ENCODE assay signal across 10 cellular contexts in genomic region chr10:69883256-69883655, GRCh38.
DNase-seq lines count a peak whose midpoint lies in the region; ATAC-seq, FAIRE-seq and TF ChIP-seq lines count a peak whose summit lies in the region.
"Had no signal": no experiment of that assay in that cellular context is flagged by ENCODE, and none has a peak within 500 bp of the region (broad histone marks: within the 10 kb centered on the region; RNA-seq: fewer than 3 reads in every experiment).

No MANE protein-coding gene starts in this region.

- WGBS in IMR-90 (ENCODE audit: extremely low coverage in 2 of 2, insufficient read length in 1 of 2), 2 experiments = no CpG with 5 or more reads among the region's 2 CpGs
- no CpG with 5 or more reads among the region's 2 CpGs for WGBS in neuronal stem cell (ENCODE audit: extremely low coverage in 2 of 2, insufficient read length in 2 of 2, insufficient replicate concordance in 1 of 2), 2 donors
- 94% methylated on average over 2 of the region's 2 CpGs for WGBS in mesenchymal stem cell

- H2AK9ac ChIP-seq in IMR-90 (replicated peaks; ENCODE audit: low read depth, low read length, poor library complexity) = no peak overlapping the region

- H2AFZ ChIP-seq in IMR-90 (replicated peaks; ENCODE audit: low read length, poor library complexity) (no peak overlapping the region), osteoblast (ENCODE audit: low read length) (no peak overlapping the region), neuronal stem cell (ENCODE audit: low read length) (no peak overlapping the region), mesenchymal stem cell (ENCODE audit: low read depth, low read length) (no peak overlapping the region)

- FAIRE-seq in H54 (lab: Jason Lieb, UNC) = no peak

- no TSS peak for BruUV-seq in IMR-90 (replicated peaks; lab: Mats Ljungman, UMichigan)

- H3K4me1 ChIP-seq in IMR-90 (ENCODE audit: control insufficient read depth, insufficient read depth, low read length) (peaks cover 4% of the 10 kb centered on the region), breast epithelium (no peaks in the 10 kb centered on the region), osteoblast (ENCODE audit: insufficient read depth, low read length) (peaks cover 10% of the 10 kb centered on the region), neuronal stem cell (ENCODE audit: control insufficient read depth in 2 of 2, insufficient read depth in 1 of 2, low read depth in 1 of 2, low read length in 2 of 2) (peaks cover 14 to 24% of the 10 kb centered on the region in 2 donors), mesenchymal stem cell (ENCODE audit: control insufficient read depth, insufficient read depth, low read depth, low read length) (peaks cover 15% of the 10 kb centered on the region)
- H3K4me1 ChIP-seq: adrenal gland, tibial nerve had no signal

- no peak overlapping the region for H3K9ac ChIP-seq in IMR-90 (ENCODE audit: low read depth, low read length)
- no peak overlapping the region for H3K9ac ChIP-seq in neuronal stem cell (ENCODE audit: low read depth, low read length, poor library complexity)
- no peak overlapping the region for H3K9ac ChIP-seq in mesenchymal stem cell (ENCODE audit: low read length)

- no peak for TF ChIP-seq POLR2A in IMR-90 (IDR thresholded peaks at IDR 0.05; ENCODE audit: low read depth, low read length)
- TF ChIP-seq POLR2A in breast epithelium (IDR thresholded peaks at IDR 0.05) = no peak
- no peak for TF ChIP-seq POLR2A in H54 (IDR thresholded peaks at IDR 0.05; ENCODE audit: low read depth, low read length)

- H4K91ac ChIP-seq in IMR-90 (ENCODE audit: insufficient read depth, low read depth, low read length) (no peak overlapping the region), neuronal stem cell (ENCODE audit: low read depth, low read length, poor library complexity) (no peak overlapping the region), mesenchymal stem cell (ENCODE audit: low read length) (no peak overlapping the region)

- H2AK5ac ChIP-seq in IMR-90 (ENCODE audit: low read depth, low read length) (no peak overlapping the region), neuronal stem cell (ENCODE audit: low read depth, low read length) (no peak overlapping the region), mesenchymal stem cell (ENCODE audit: low read length, severe bottlenecking) (no peak overlapping the region)

- intact Hi-C loops in IMR-90 (cut with micrococcal nuclease) (no loop called here), breast epithelium (cut with DNase I; ENCODE audit: low total_unique reads) (no loop called here)

- no peak overlapping the region for H2BK15ac ChIP-seq in IMR-90 (ENCODE audit: low read depth, low read length)
- H2BK15ac ChIP-seq in neuronal stem cell (ENCODE audit: low read length) = no peak overlapping the region
- H2BK15ac ChIP-seq in mesenchymal stem cell (ENCODE audit: low read depth, poor library complexity, severe bottlenecking) = no peak overlapping the region

- H4K5ac ChIP-seq in IMR-90 (ENCODE audit: low read depth, low read length) = no peak overlapping the region

- H3K4me2 ChIP-seq in IMR-90 (ENCODE audit: low read depth, low read length) (no peak overlapping the region), osteoblast (ENCODE audit: insufficient read depth, low read length) (no peak overlapping the region), neuronal stem cell (ENCODE audit: insufficient read depth, low read length, poor library complexity, severe bottlenecking) (no peak overlapping the region), mesenchymal stem cell (ENCODE audit: low read length, poor library complexity, severe bottlenecking) (no peak overlapping the region)

- CTCF ChIA-PET in IMR-90 (lab: Yijun Ruan, JAX) = interaction anchor here (1.1 kb wide), 1 partner anchor 9 kb away, joined by 3 read pairs; no protein-coding TSS in a partner anchor

- H3K4ac ChIP-seq in IMR-90 (ENCODE audit: low read depth, low read length) (no peak overlapping the region), neuronal stem cell (ENCODE audit: low read length) (no peak overlapping the region), mesenchymal stem cell (ENCODE audit: low read depth in 1 of 2, low read length in 2 of 2) (no peak overlapping the region)

- no peaks in the 10 kb centered on the region; the same call in 1 of the 2 replicates for H3K36me3 ChIP-seq in IMR-90 (ENCODE audit: control insufficient read depth, insufficient read depth, low read length)
- no peaks in the 10 kb centered on the region for H3K36me3 ChIP-seq in breast epithelium
- H3K36me3 ChIP-seq in osteoblast (ENCODE audit: insufficient read depth, low read length) = no peaks in the 10 kb centered on the region
- H3K36me3 ChIP-seq in neuronal stem cell (replicated peaks in 1 of 2; ENCODE audit: control insufficient read depth in 2 of 2, insufficient read depth in 2 of 2, low read length in 2 of 2) = no peaks in the 10 kb centered on the region
- peaks cover 13 to 14% of the 10 kb centered on the region in 2 experiments for H3K36me3 ChIP-seq in mesenchymal stem cell (ENCODE audit: control insufficient read depth in 1 of 2, insufficient read depth in 2 of 2, low read depth in 1 of 2, low read length in 2 of 2)
- H3K36me3 ChIP-seq: adrenal gland, tibial nerve had no signal

- no peak for DNase-seq in GM10266 (ENCODE audit: extremely low spot score)
- no peak for DNase-seq in IMR-90
- DNase-seq in breast epithelium (ENCODE audit: low spot score in 2 of 2) = no peak
- DNase-seq in osteoblast (ENCODE audit: insufficient read length, low spot score, missing footprints) = peak; percentile 35
- no peak for DNase-seq in neuronal stem cell (ENCODE audit: low spot score)
- DNase-seq in H54 (ENCODE audit: insufficient read length, low spot score) = no peak
- no peak for DNase-seq in mesenchymal stem cell
- DNase-seq: activated CD8-positive, alpha-beta T cell treated with anti-CD3 and anti-CD28 coated beads for 36 hours; adrenal gland had no signal

- H4K20me1 ChIP-seq in IMR-90 (ENCODE audit: insufficient read depth, low read length) (peaks cover 3% of the 10 kb centered on the region; the same call in 1 of the 2 replicates), osteoblast (ENCODE audit: insufficient read depth, low read length) (no peaks in the 10 kb centered on the region)

- no peak overlapping the region for H3K18ac ChIP-seq in IMR-90 (ENCODE audit: low read depth, low read length)
- H3K18ac ChIP-seq in neuronal stem cell (ENCODE audit: low read length) = no peak overlapping the region
- H3K18ac ChIP-seq in mesenchymal stem cell (ENCODE audit: low read depth in 1 of 2, low read length in 2 of 2) = no peak overlapping the region

- no peak overlapping the region for H3K14ac ChIP-seq in IMR-90 (replicated peaks; ENCODE audit: low read depth, low read length)
- H3K14ac ChIP-seq in neuronal stem cell (ENCODE audit: low read length) = no peak overlapping the region
- H3K14ac ChIP-seq in mesenchymal stem cell (ENCODE audit: low read length in 2 of 2) = no peak overlapping the region

- dilution Hi-C loops in IMR-90 (cut with HindIII; ENCODE audit: low sequenced_read_pairs, unreplicated experiment) = no loop called here

- H2BK120ac ChIP-seq in IMR-90 (ENCODE audit: low read depth, low read length) (no peak overlapping the region), neuronal stem cell (ENCODE audit: low read depth, low read length) (no peak overlapping the region), mesenchymal stem cell (ENCODE audit: low read depth, low read length) (no peak overlapping the region)

- no peak overlapping the region for H2BK5ac ChIP-seq in IMR-90 (ENCODE audit: low read depth, low read length, poor library complexity, severe bottlenecking)
- H2BK5ac ChIP-seq in neuronal stem cell (ENCODE audit: low read length) = no peak overlapping the region
- H2BK5ac ChIP-seq in mesenchymal stem cell (ENCODE audit: low read depth, low read length, poor library complexity, severe bottlenecking) = no peak overlapping the region

- H3K9me3 ChIP-seq in IMR-90 (ENCODE audit: control insufficient read depth, insufficient read depth, low read length) (no peaks in the 10 kb centered on the region), breast epithelium (no peaks in the 10 kb centered on the region), osteoblast (ENCODE audit: low read depth, low read length) (no peaks in the 10 kb centered on the region), neuronal stem cell (replicated peaks in 1 of 2; ENCODE audit: control insufficient read depth in 2 of 2, insufficient read depth in 1 of 2, low read depth in 1 of 2, low read length in 2 of 2) (no peaks in the 10 kb centered on the region), mesenchymal stem cell (ENCODE audit: control insufficient read depth, low read length) (no peaks in the 10 kb centered on the region)
- H3K9me3 ChIP-seq: adrenal gland, tibial nerve had no signal

- H3K23ac ChIP-seq in IMR-90 (ENCODE audit: low read depth, low read length) = 0 out of 2 replicates have a peak overlapping the region, but pooled peaks have one; percentile 20
- H3K23ac ChIP-seq in neuronal stem cell (ENCODE audit: low read depth, low read length, poor library complexity) = no peak overlapping the region
- no peak overlapping the region for H3K23ac ChIP-seq in mesenchymal stem cell (ENCODE audit: low read length in 2 of 2)

- H2BK20ac ChIP-seq in IMR-90 (ENCODE audit: low read depth, low read length) = no peak overlapping the region

- H4K8ac ChIP-seq in IMR-90 (ENCODE audit: low read depth in 2 of 2, low read length in 2 of 2) = no peak overlapping the region
- no peak overlapping the region for H4K8ac ChIP-seq in neuronal stem cell (ENCODE audit: low read depth, low read length)
- H4K8ac ChIP-seq in mesenchymal stem cell (ENCODE audit: low read length) = no peak overlapping the region

- H3K9me1 ChIP-seq in IMR-90 (ENCODE audit: insufficient read depth, low read length) = peaks cover 10% of the 10 kb centered on the region; the same call in 1 of the 2 replicates

- no peaks in the 10 kb centered on the region for H3K79me2 ChIP-seq in osteoblast (ENCODE audit: insufficient read depth, low read length)

- H3K56ac ChIP-seq in IMR-90 (ENCODE audit: extremely low read depth, insufficient read depth, low read length) = no peak overlapping the region

- H3K27ac ChIP-seq in IMR-90 (ENCODE audit: insufficient read depth, low read length) (no peak overlapping the region), breast epithelium (no peak overlapping the region), osteoblast (ENCODE audit: low read depth, low read length) (no peak overlapping the region), neuronal stem cell (replicated peaks; ENCODE audit: low read length) (no peak overlapping the region), mesenchymal stem cell (ENCODE audit: low read length, poor library complexity, severe bottlenecking) (no peak overlapping the region)
- H3K27ac ChIP-seq: adrenal gland, tibial nerve had no signal

- no peaks in the 10 kb centered on the region for H3K79me1 ChIP-seq in IMR-90 (ENCODE audit: low read depth in 1 of 2, low read length in 2 of 2)
- H3K79me1 ChIP-seq in neuronal stem cell (ENCODE audit: low read depth, low read length) = no peaks in the 10 kb centered on the region
- peaks cover 1% of the 10 kb centered on the region for H3K79me1 ChIP-seq in mesenchymal stem cell (replicated peaks; ENCODE audit: low read length, poor library complexity, severe bottlenecking)

- TF ChIP-seq RAD21 in IMR-90 (IDR thresholded peaks at IDR 0.05; ENCODE audit: low read length) = no peak

- H3K4me3 ChIP-seq in IMR-90 (ENCODE audit: insufficient read depth, low read depth, low read length) = no peak overlapping the region
- H3K4me3 ChIP-seq in breast epithelium = no peak overlapping the region
- H3K4me3 ChIP-seq in osteoblast (ENCODE audit: insufficient read depth, low read length) = no peak overlapping the region
- no peak overlapping the region for H3K4me3 ChIP-seq in neuronal stem cell (ENCODE audit: low read length in 2 of 2)
- no peak overlapping the region for H3K4me3 ChIP-seq in mesenchymal stem cell (ENCODE audit: insufficient read depth in 1 of 2, low read depth in 1 of 2, low read length in 2 of 2)
- H3K4me3 ChIP-seq: adrenal gland, tibial nerve had no signal

- H3K27me3 ChIP-seq in IMR-90 (ENCODE audit: control insufficient read depth, insufficient read depth, low read length) (no peaks in the 10 kb centered on the region), breast epithelium (no peaks in the 10 kb centered on the region), osteoblast (ENCODE audit: insufficient read depth, low read length) (no peaks in the 10 kb centered on the region), neuronal stem cell (ENCODE audit: control insufficient read depth in 3 of 3, insufficient read depth in 3 of 3, low read depth in 1 of 3, low read length in 3 of 3) (no peaks in the 10 kb centered on the region), mesenchymal stem cell (ENCODE audit: control insufficient read depth in 1 of 2, insufficient read depth in 1 of 2, low read length in 2 of 2) (no peaks in the 10 kb centered on the region)

- H2BK12ac ChIP-seq in neuronal stem cell (ENCODE audit: low read length) = no peak overlapping the region
- no peak overlapping the region for H2BK12ac ChIP-seq in mesenchymal stem cell (ENCODE audit: low read length in 2 of 2)

- POLR2A ChIA-PET in IMR-90 (lab: Charles Lee; ENCODE audit: unreplicated experiment) = no interaction called here

- in situ Hi-C loops in IMR-90 (cut with MboI; ENCODE audit: low sequenced_read_pairs) = no loop called here

- ATAC-seq in IMR-90 (ENCODE audit: low read depth) = no peak
- ATAC-seq: activated CD8-positive, alpha-beta T cell treated with anti-CD3 and anti-CD28 coated beads for 36 hours had no signal

- peak; percentile 20 for TF ChIP-seq CTCF in GM10266 (IDR thresholded peaks at IDR 0.05; ENCODE audit: control insufficient read depth, insufficient read depth, low read depth, missing control alignments)
- no peak for TF ChIP-seq CTCF in IMR-90 (conservative IDR thresholded peaks at IDR 0.05; ENCODE audit: low read depth, low read length)
- TF ChIP-seq CTCF in breast epithelium (IDR thresholded peaks at IDR 0.05) = peak in 2 of 3 donors; percentile 30 to 57
- TF ChIP-seq CTCF in osteoblast (IDR thresholded peaks at IDR 0.05; ENCODE audit: extremely low read depth, low read depth, low read length) = no peak

Comparison
In these comparisons a context has a peak if more than half of its experiments do, and no peak if none do; other contexts are left out.
1. CTCF ChIP-seq: peak in GM10266 (single experiment) and breast epithelium (2 of 3); none in IMR-90 (single experiment) and osteoblast (single experiment).